13 cellular contexts compared by ENCODE assay signal in the genomic region with DNA sequence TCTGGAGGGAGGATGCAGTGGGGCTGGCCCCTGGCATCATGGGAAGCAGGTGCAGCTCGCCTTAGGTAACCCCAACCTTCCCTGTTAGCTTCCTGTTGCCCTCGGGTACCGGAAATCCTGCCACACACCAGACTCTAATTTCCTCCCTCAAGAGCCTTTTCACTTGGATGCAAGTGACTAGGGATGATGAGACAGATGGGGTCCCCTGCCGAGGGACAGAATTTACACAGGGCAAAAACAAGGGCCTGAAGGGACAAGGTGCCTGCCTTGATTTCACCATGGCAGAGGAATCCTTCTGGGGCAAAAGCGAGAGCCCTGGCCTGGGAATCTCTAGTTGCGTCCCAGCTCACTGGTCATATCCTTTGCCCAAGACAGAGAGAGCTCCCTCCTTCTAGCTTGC.
DNase-seq lines count a peak whose midpoint lies in the region; ATAC-seq and TF ChIP-seq lines count a peak whose summit lies in the region.
"Had no signal": no experiment of that assay in that cellular context is flagged by ENCODE, and none has a peak within 500 bp of the region (broad histone marks: within the 10 kb centered on the region; RNA-seq: fewer than 3 reads in every experiment).

No MANE protein-coding gene starts in this region.

- TF ChIP-seq CTCF in body of pancreas (IDR thresholded peaks at IDR 0.05), result no peak

- no peak overlapping the region for H3K4me3 Mint-ChIP-seq in stimulated activated effector memory CD8-positive, alpha-beta T cell treated with anti-CD3 and anti-CD28 coated beads, Interleukin-12 subunit alpha, Interleukin-12 subunit beta, amount 100 ng/mL, for 72 hours
- H3K4me3 Mint-ChIP-seq: CD14-positive monocyte; CD4-positive, alpha-beta T cell; CD8-positive, alpha-beta memory T cell had no signal

- H3K4me1 ChIP-seq in body of pancreas, result no peaks in the 10 kb centered on the region

- peaks cover 35% of the 10 kb centered on the region for H3K4me1 Mint-ChIP-seq in stimulated activated effector memory CD8-positive, alpha-beta T cell treated with anti-CD3 and anti-CD28 coated beads, Interleukin-12 subunit alpha, Interleukin-12 subunit beta, amount 100 ng/mL, for 72 hours
- H3K4me1 Mint-ChIP-seq: CD14-positive monocyte had no signal

- 60 to 81% methylated on average over 5 to 6 of the region's 6 CpGs for WGBS in body of pancreas, 2 donors

- no peak for TF ChIP-seq POLR2A in body of pancreas (IDR thresholded peaks at IDR 0.05)

- peaks cover 7% of the 10 kb centered on the region for H3K36me3 Mint-ChIP-seq in stimulated activated effector memory CD8-positive, alpha-beta T cell treated with anti-CD3 and anti-CD28 coated beads, Interleukin-12 subunit alpha, Interleukin-12 subunit beta, amount 100 ng/mL, for 72 hours
- H3K36me3 Mint-ChIP-seq: CD14-positive monocyte; CD8-positive, alpha-beta memory T cell had no signal

- in situ Hi-C loops in G401 (cut with HindIII; ENCODE audit: low sequenced_read_pairs), result no loop called here

- ATAC-seq in stimulated activated effector memory CD8-positive, alpha-beta T cell treated with anti-CD3 and anti-CD28 coated beads, Interleukin-12 subunit alpha, Interleukin-12 subunit beta, amount 100 ng/mL, for 72 hours, result no peak
- ATAC-seq in body of pancreas, result no peak
- ATAC-seq in HG03175 (IDR thresholded peaks at IDR 0.05; ENCODE audit: unreplicated experiment), result no peak

- no peaks in the 10 kb centered on the region for H3K27me3 ChIP-seq in body of pancreas

- H3K27ac Mint-ChIP-seq in stimulated activated effector memory CD8-positive, alpha-beta T cell treated with anti-CD3 and anti-CD28 coated beads, Interleukin-12 subunit alpha, Interleukin-12 subunit beta, amount 100 ng/mL, for 72 hours, result peak overlapping the region; percentile 11
- H3K27ac Mint-ChIP-seq: CD14-positive monocyte; CD4-positive, alpha-beta T cell had no signal

- intact Hi-C loops in body of pancreas (cut with DNase I), result no loop called here

- H3K4me3 ChIP-seq in body of pancreas, result no peak overlapping the region

- no peaks in the 10 kb centered on the region for H3K36me3 ChIP-seq in body of pancreas (replicated peaks in 1 of 2; ENCODE audit: insufficient read depth in 1 of 2, low read depth in 2 of 2)

- no peak overlapping the region for H3K27ac ChIP-seq in body of pancreas

- H3K9me3 Mint-ChIP-seq in stimulated activated effector memory CD8-positive, alpha-beta T cell treated with anti-CD3 and anti-CD28 coated beads, Interleukin-12 subunit alpha, Interleukin-12 subunit beta, amount 100 ng/mL, for 72 hours, result no peaks in the 10 kb centered on the region
- H3K9me3 Mint-ChIP-seq: CD4-positive, alpha-beta T cell had no signal

- DNase-seq in G401 (ENCODE audit: low spot score) (peak; percentile 73), cerebellar cortex (ENCODE audit: low spot score) (peak; percentile 64), body of pancreas (no peak), SKM-1 treated with dmso at 0.1 percent for 144 hours (lab: John Stamatoyannopoulos, UW; ENCODE audit: unreplicated experiment) (no peak)
- no peak for DNase-seq in stimulated activated effector memory CD8-positive, alpha-beta T cell treated with anti-CD3 and anti-CD28 coated beads, Interleukin-12 subunit alpha, Interleukin-12 subunit beta, amount 100 ng/mL, for 72 hours (ENCODE audit: low spot score in 2 of 2)
- DNase-seq: CD4-positive, alpha-beta T cell; CD8-positive, alpha-beta memory T cell; DMS 273 treated with DMSO at 0.1 percent for 48 hours; DMS79 treated with DMSO at 0.1 percent for 48 hours; GOT3; HCEC 1CT had no signal

- no peaks in the 10 kb centered on the region for H3K9me3 ChIP-seq in body of pancreas

Comparison
In these comparisons a context has a peak if more than half of its experiments do, and no peak if none do; other contexts are left out.
1. DNase-seq: peak in G401 (single experiment) and cerebellar cortex (single experiment); none in stimulated activated effector memory CD8-positive, alpha-beta T cell treated with anti-CD3 and anti-CD28 coated beads, Interleukin-12 subunit alpha, Interleukin-12 subunit beta, amount 100 ng/mL, for 72 hours (0 of 2), body of pancreas (0 of 4) and SKM-1 treated with dmso at 0.1 percent for 144 hours (single experiment).